In the genomic region with DNA sequence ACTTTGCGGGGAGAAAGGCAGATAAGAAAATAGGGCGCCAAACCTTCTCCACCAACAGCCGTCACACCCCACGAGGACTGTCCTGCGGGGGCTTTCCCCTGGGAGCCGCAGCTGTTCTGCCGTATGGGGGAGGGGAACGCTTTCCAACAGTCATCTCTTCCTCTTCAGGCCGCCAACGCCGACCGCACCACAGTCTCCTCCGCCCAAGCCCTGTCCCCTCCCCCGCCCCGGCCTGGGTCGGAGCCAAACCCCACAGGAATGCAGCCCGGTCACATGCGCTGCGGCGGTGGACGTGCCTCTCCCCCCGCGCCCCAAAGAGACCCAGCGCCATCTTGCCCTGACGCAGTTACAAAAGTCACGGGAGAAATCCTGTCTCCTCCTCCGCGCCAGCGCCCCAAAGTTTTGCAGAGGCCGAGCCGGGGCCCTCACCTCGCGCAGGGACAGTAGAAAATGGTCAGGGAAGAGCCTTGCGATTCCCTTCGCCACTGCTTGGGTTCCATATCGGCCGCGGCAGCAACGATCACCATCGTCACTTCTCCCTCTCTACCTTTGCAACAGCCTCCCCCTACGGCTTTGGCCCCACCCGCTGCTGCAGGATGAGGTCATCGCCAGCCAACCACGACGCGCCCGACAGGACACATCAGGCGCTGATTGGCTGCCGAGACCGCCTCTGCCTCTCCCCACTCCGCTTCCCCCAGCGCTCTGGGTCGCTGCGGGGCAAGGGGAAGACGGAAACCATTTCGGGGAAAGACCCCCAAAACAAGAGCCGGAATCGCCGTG, we compare ENCODE assay signal across 8 cellular contexts. TPM values are rescaled to one million over a fixed set of nuclear protein-coding genes. Genes with fewer than 3 reads are reported as not detected.
A peak's percentile ranks its signal among the peaks of the same experiment; 100 is the strongest.
DNase-seq lines count a peak whose midpoint lies in the region; ATAC-seq and TF ChIP-seq lines count a peak whose summit lies in the region.

No MANE protein-coding gene starts in this region.

- TF ChIP-seq CTCF in PC-9 (conservative IDR thresholded peaks at IDR 0.05): no peak

- CTCF ChIA-PET in PC-9 (lab: Charles Lee): interaction anchor here (0.9 to 1.1 kb wide), 2 partner anchors 10 to 32 kb away, joined by 3 read pairs; no protein-coding TSS in a partner anchor

- peaks cover 95% of the 10 kb centered on the region for H3K79me2 ChIP-seq in PC-9 (ENCODE audit: low read depth)

- H3F3A ChIP-seq in PC-9 (ENCODE audit: insufficient read depth, low read depth): 0 out of 2 replicates have a peak, but pooled peaks cover 2% of the 10 kb centered on the region

- H3K4me2 ChIP-seq in PC-9: peak overlapping the region; percentile 96

- H3K4me1 ChIP-seq in PC-9 (replicated peaks; ENCODE audit: insufficient read depth) (peaks cover 55% of the 10 kb centered on the region), muscle layer of colon (ENCODE audit: insufficient read depth, low read length) (peaks cover 36% of the 10 kb centered on the region)

- peak overlapping the region; percentile 98 for H3K27ac ChIP-seq in PC-9
- H3K27ac ChIP-seq in muscle layer of colon (ENCODE audit: low read depth, low read length): peak overlapping the region; percentile 97

- intact Hi-C loops in PC-9 (cut with micrococcal nuclease; ENCODE audit: unreplicated experiment): loop anchor here (1.0 to 10.0 kb wide), 5 partner anchors 28 to 1762 kb away; no protein-coding TSS in a partner anchor

- peak overlapping the region; percentile 100 for H3K9ac ChIP-seq in muscle layer of colon (ENCODE audit: low read length)

- DNase-seq in DMS53 treated with DMSO at 0.1 percent for 48 hours (lab: John Stamatoyannopoulos, UW; ENCODE audit: unreplicated experiment) (peak; percentile 98), KBM-7 (peak; percentile 99), PC-9 (peak; percentile 89 to 99)
- DNase-seq in activated T-cell treated with anti-CD3 and anti-CD28 coated beads, Interleukin-2, amount 50 U/mL, for 48 hours: peak; percentile 100
- peak; percentile 99 to 100 for DNase-seq in stimulated activated CD8-positive, alpha-beta memory T cell treated with anti-CD3 and anti-CD28 coated beads, Interleukin-7, amount 100 ng/mL, for 1 hour (ENCODE audit: low read depth in 2 of 2)

- H3K9me3 ChIP-seq in PC-9 (ENCODE audit: insufficient read depth, low read depth) (no peaks in the 10 kb centered on the region), muscle layer of colon (ENCODE audit: low read length) (no peaks in the 10 kb centered on the region)

- H4K20me1 ChIP-seq in PC-9 (ENCODE audit: insufficient read depth): peaks cover 51% of the 10 kb centered on the region

- H2AFZ ChIP-seq in PC-9: peak overlapping the region; percentile 81

- POLR2A ChIA-PET in PC-9 (lab: Charles Lee; ENCODE audit: unreplicated experiment): interaction anchor here (0.5 to 0.7 kb wide), 5 partner anchors 22 to 1763 kb away, joined by 3 to 9 read pairs (median 4); no protein-coding TSS in a partner anchor

- H3K36me3 ChIP-seq in PC-9 (ENCODE audit: low read depth) (peaks cover 4% of the 10 kb centered on the region; the same call in 1 of the 2 replicates), muscle layer of colon (ENCODE audit: insufficient read depth, low read length) (no peaks in the 10 kb centered on the region)

- no peaks in the 10 kb centered on the region for H3K9me2 ChIP-seq in PC-9 (ENCODE audit: insufficient read depth)

- in situ Hi-C loops in KBM-7 (cut with MboI; ENCODE audit: low pct_unique_long_range_greater_than_20kb, low sequenced_read_pairs): no loop called here

- no peaks in the 10 kb centered on the region for H3K27me3 ChIP-seq in PC-9 (ENCODE audit: insufficient read depth, low read depth)
- no peaks in the 10 kb centered on the region for H3K27me3 ChIP-seq in muscle layer of colon (ENCODE audit: control insufficient read depth in 1 of 2, insufficient read depth in 2 of 2, low read length in 2 of 2)

- peak; percentile 75 for ATAC-seq in GM21723 (IDR thresholded peaks at IDR 0.05; ENCODE audit: unreplicated experiment)
- peak; percentile 92 for ATAC-seq in esophagus mucosa

- peak overlapping the region; percentile 95 for H3K4me3 ChIP-seq in PC-9
- H3K4me3 ChIP-seq in muscle layer of colon (ENCODE audit: low read depth in 1 of 2, low read length in 2 of 2): peak overlapping the region; percentile 88 to 92

- BruUV-seq in PC-9 (replicated peaks; lab: Mats Ljungman, UMichigan): no TSS peak

RNA-seq across cellular contexts. Expression of a gene that starts 1.3 kb away (rescaled TPM):
- total RNA-seq in PC-9 (2021) (58.6 and 68.1 TPM in 2 replicates), esophagus mucosa (29.0 TPM)

Comparison
In these comparisons a context has a peak if more than half of its experiments do, and no peak if none do; other contexts are left out.
1. Peak in every context shown above with its lines: DNase-seq, ATAC-seq, H3K4me3 ChIP-seq and H3K27ac ChIP-seq.